In genomic region chr1:55428944-55429931, GRCh38 we compare ENCODE assay signal across 1 cellular context.
TF ChIP-seq lines count a peak whose summit lies in the region.

No MANE protein-coding gene starts in this region.

TF ChIP-seq in HepG2, 621 proteins besides CTCF, POLR2A, EP300 and RAD21 (continued from another document and continues in another):
- TF ChIP-seq RERE (CRISPR knock-in tag; IDR thresholded peaks at IDR 0.05; ENCODE audit: low read depth), result peak; percentile 94
- TF ChIP-seq SMARCC2 (IDR thresholded peaks at IDR 0.05), result 0 out of 2 replicates have a peak, but pooled peaks have one; percentile 15
- no peak for TF ChIP-seq PRDM15 (CRISPR knock-in tag; IDR thresholded peaks at IDR 0.05)
- TF ChIP-seq HCFC1 (IDR thresholded peaks at IDR 0.05; ENCODE audit: low read depth, low read length), result no peak
- TF ChIP-seq ZNF446 (CRISPR knock-in tag; IDR thresholded peaks at IDR 0.05), result no peak
- TF ChIP-seq RXRB (CRISPR knock-in tag; IDR thresholded peaks at IDR 0.05; ENCODE audit: borderline replicate concordance), result peak; percentile 97
- TF ChIP-seq ZBTB7B (CRISPR knock-in tag; IDR thresholded peaks at IDR 0.05), result peak; percentile 87; the same call in 1 of the 2 replicates
- TF ChIP-seq ETV5 (CRISPR knock-in tag; IDR thresholded peaks at IDR 0.05; ENCODE audit: borderline replicate concordance), result peak; percentile 73
- peak; percentile 93; the same call in 1 of the 2 replicates for TF ChIP-seq SIX4 (CRISPR knock-in tag; IDR thresholded peaks at IDR 0.05)
- TF ChIP-seq CEBPG (CRISPR knock-in tag; IDR thresholded peaks at IDR 0.05), result peak; percentile 55; the same call in 1 of the 2 replicates
- TF ChIP-seq CENPBD1 (CRISPR knock-in tag; IDR thresholded peaks at IDR 0.05; ENCODE audit: borderline replicate concordance, low read depth), result no peak
- 0 out of 2 replicates have a peak, but pooled peaks have one; percentile 35 for TF ChIP-seq SNAPC5 (CRISPR knock-in tag; IDR thresholded peaks at IDR 0.05; ENCODE audit: borderline replicate concordance)
- TF ChIP-seq REL (CRISPR knock-in tag; conservative IDR thresholded peaks at IDR 0.05), result no peak
- TF ChIP-seq ZNF496 (CRISPR knock-in tag; IDR thresholded peaks at IDR 0.05; ENCODE audit: insufficient replicate concordance), result no peak
- no peak for TF ChIP-seq ZNF879 (CRISPR knock-in tag; IDR thresholded peaks at IDR 0.05)
- peak; percentile 71 for TF ChIP-seq THAP11 (CRISPR knock-in tag; IDR thresholded peaks at IDR 0.05)
- TF ChIP-seq KDM5A (IDR thresholded peaks at IDR 0.05; ENCODE audit: borderline replicate concordance, low read length), result no peak
- peak; percentile 84; the same call in 1 of the 2 replicates for TF ChIP-seq ZNF615 (CRISPR knock-in tag; IDR thresholded peaks at IDR 0.05; ENCODE audit: borderline replicate concordance)
- TF ChIP-seq AGO1 (IDR thresholded peaks at IDR 0.05; ENCODE audit: low read depth, low read length, poor library complexity, severe bottlenecking), result no peak
- no peak for TF ChIP-seq ZNF367 (CRISPR knock-in tag; IDR thresholded peaks at IDR 0.05; ENCODE audit: borderline replicate concordance)
- peak; percentile 94 to 100 for TF ChIP-seq NR2F1 (CRISPR knock-in tag; IDR thresholded peaks at IDR 0.05)
- TF ChIP-seq ZBTB26 (CRISPR knock-in tag; IDR thresholded peaks at IDR 0.05; ENCODE audit: borderline replicate concordance), result peak; percentile 83; the same call in 1 of the 2 replicates
- no peak for TF ChIP-seq ZNF552 (CRISPR knock-in tag; IDR thresholded peaks at IDR 0.05; ENCODE audit: borderline replicate concordance)
- TF ChIP-seq ZBTB20 (CRISPR knock-in tag; IDR thresholded peaks at IDR 0.05; ENCODE audit: borderline replicate concordance, low read depth), result peak; percentile 95
- peak; percentile 97 for TF ChIP-seq NFKBIZ (CRISPR knock-in tag; IDR thresholded peaks at IDR 0.05)
- no peak for TF ChIP-seq ZFP36L2 (CRISPR knock-in tag; IDR thresholded peaks at IDR 0.05)
- TF ChIP-seq SMAD1 (CRISPR knock-in tag; IDR thresholded peaks at IDR 0.05; ENCODE audit: borderline replicate concordance, low read depth), result no peak
- peak; percentile 97 for TF ChIP-seq GATA4 (IDR thresholded peaks at IDR 0.05; ENCODE audit: borderline replicate concordance, low read depth)
- no peak for TF ChIP-seq ZFX (CRISPR knock-in tag; IDR thresholded peaks at IDR 0.05; ENCODE audit: low read depth)
- TF ChIP-seq ZNF180 (CRISPR knock-in tag; IDR thresholded peaks at IDR 0.05; ENCODE audit: borderline replicate concordance, low read depth), result no peak
- no peak for TF ChIP-seq EZH2 (conservative IDR thresholded peaks at IDR 0.05; ENCODE audit: low read depth, low read length)
- TF ChIP-seq SRSF1 (optimal IDR thresholded peaks at IDR 0.05; ENCODE audit: low read depth, low read length), result no peak
- peak; percentile 86; the same call in 1 of the 2 replicates for TF ChIP-seq LCORL (IDR thresholded peaks at IDR 0.05)
- TF ChIP-seq LCORL (CRISPR knock-in tag; IDR thresholded peaks at IDR 0.05), result peak; percentile 78; the same call in 1 of the 2 replicates
- TF ChIP-seq POGZ (CRISPR knock-in tag; IDR thresholded peaks at IDR 0.05), result peak; percentile 74; the same call in 1 of the 2 replicates
- TF ChIP-seq KLF15 (CRISPR knock-in tag; IDR thresholded peaks at IDR 0.05; ENCODE audit: borderline replicate concordance), result no peak
- no peak for TF ChIP-seq SRSF4 (IDR thresholded peaks at IDR 0.05; ENCODE audit: low read depth, low read length, poor library complexity, severe bottlenecking)
- TF ChIP-seq SOX5 (CRISPR knock-in tag; IDR thresholded peaks at IDR 0.05; ENCODE audit: borderline replicate concordance), result peak; percentile 90
- no peak for TF ChIP-seq NKX3-1 (CRISPR knock-in tag; IDR thresholded peaks at IDR 0.05)
- no peak for TF ChIP-seq SRSF9 (IDR thresholded peaks at IDR 0.05; ENCODE audit: borderline replicate concordance, insufficient read depth, low read depth, low read length, poor library complexity, severe bottlenecking)
- peak in 1 of 2 experiments; percentile 20; a peak in 1 of 4 replicates for TF ChIP-seq REST (IDR thresholded peaks at IDR 0.05; ENCODE audit: borderline replicate concordance in 1 of 2, low read depth in 1 of 2, low read length in 2 of 2)
- TF ChIP-seq CAMTA2 (CRISPR knock-in tag; IDR thresholded peaks at IDR 0.05; ENCODE audit: borderline replicate concordance), result no peak
- no peak; the same call in 1 of the 2 replicates for TF ChIP-seq NRL (CRISPR knock-in tag; IDR thresholded peaks at IDR 0.05; ENCODE audit: borderline replicate concordance)
- TF ChIP-seq ZC3H4 (CRISPR knock-in tag; IDR thresholded peaks at IDR 0.05; ENCODE audit: borderline replicate concordance), result 0 out of 2 replicates have a peak, but pooled peaks have one; percentile 58
- no peak for TF ChIP-seq CHD4 (IDR thresholded peaks at IDR 0.05; ENCODE audit: borderline replicate concordance, low read length)
- no peak for TF ChIP-seq DNMT1 (CRISPR knock-in tag; IDR thresholded peaks at IDR 0.05)
- TF ChIP-seq ZBTB42 (CRISPR knock-in tag; IDR thresholded peaks at IDR 0.05), result no peak
- TF ChIP-seq MTF1 (CRISPR knock-in tag; IDR thresholded peaks at IDR 0.05), result no peak
- TF ChIP-seq ZNF121 (CRISPR knock-in tag; IDR thresholded peaks at IDR 0.05), result no peak
- peak; percentile 91 for TF ChIP-seq ZNF710 (CRISPR knock-in tag; IDR thresholded peaks at IDR 0.05; ENCODE audit: borderline replicate concordance)
- peak; percentile 98; the same call in 1 of the 2 replicates for TF ChIP-seq AHR (CRISPR knock-in tag; IDR thresholded peaks at IDR 0.05)
- no peak for TF ChIP-seq ZNF570 (CRISPR knock-in tag; IDR thresholded peaks at IDR 0.05; ENCODE audit: borderline replicate concordance)
- no peak for TF ChIP-seq ZMAT5 (CRISPR knock-in tag; IDR thresholded peaks at IDR 0.05; ENCODE audit: borderline replicate concordance, low read depth)
- no peak for TF ChIP-seq ZNF563 (CRISPR knock-in tag; IDR thresholded peaks at IDR 0.05)
